In genomic region chr19:10730932-10731331, GRCh38 we compare ENCODE assay signal across 2 cellular contexts.
TF ChIP-seq lines count a peak whose summit lies in the region.

No MANE protein-coding gene starts in this region.

TF ChIP-seq in liver, 16 proteins besides CTCF, POLR2A, EP300 and RAD21 (continued from another document):
- TF ChIP-seq FOXA2 (IDR thresholded peaks at IDR 0.05), result no peak
- no peak for TF ChIP-seq NR2F2 (IDR thresholded peaks at IDR 0.05)
- TF ChIP-seq RXRA (IDR thresholded peaks at IDR 0.05), result no peak
- TF ChIP-seq HNF4A (conservative IDR thresholded peaks at IDR 0.05), result no peak
- TF ChIP-seq ATF3 (IDR thresholded peaks at IDR 0.05), result no peak
- no peak for TF ChIP-seq SP1 (IDR thresholded peaks at IDR 0.05)
- TF ChIP-seq JUND (IDR thresholded peaks at IDR 0.05), result no peak
- TF ChIP-seq ZBTB33 (IDR thresholded peaks at IDR 0.05), result no peak
- TF ChIP-seq TAF1 (conservative IDR thresholded peaks at IDR 0.05), result no peak
- no peak for TF ChIP-seq MAX (IDR thresholded peaks at IDR 0.05)
- no peak for TF ChIP-seq EGR1 (IDR thresholded peaks at IDR 0.05; ENCODE audit: low read depth in 2 of 2)
- TF ChIP-seq HNF4G (IDR thresholded peaks at IDR 0.05), result no peak
- TF ChIP-seq YY1 (IDR thresholded peaks at IDR 0.05), result no peak
- no peak for TF ChIP-seq REST (IDR thresholded peaks at IDR 0.05)
- TF ChIP-seq GABPA (IDR thresholded peaks at IDR 0.05 in 1 of 2, conservative IDR thresholded peaks at IDR 0.05 in 1 of 2), result no peak

TF ChIP-seq in HepG2, 621 proteins besides CTCF, POLR2A, EP300 and RAD21 (continued from another document):
- TF ChIP-seq ZNF496 (CRISPR knock-in tag; IDR thresholded peaks at IDR 0.05; ENCODE audit: insufficient replicate concordance) (no peak), ZNF674 (CRISPR knock-in tag; IDR thresholded peaks at IDR 0.05; ENCODE audit: low read depth) (no peak), HNRNPK (IDR thresholded peaks at IDR 0.05; ENCODE audit: low read depth, low read length, poor library complexity, severe bottlenecking) (no peak), CAMTA2 (CRISPR knock-in tag; IDR thresholded peaks at IDR 0.05; ENCODE audit: borderline replicate concordance) (no peak), TEF (CRISPR knock-in tag; IDR thresholded peaks at IDR 0.05) (no peak)
